In the genomic region with DNA sequence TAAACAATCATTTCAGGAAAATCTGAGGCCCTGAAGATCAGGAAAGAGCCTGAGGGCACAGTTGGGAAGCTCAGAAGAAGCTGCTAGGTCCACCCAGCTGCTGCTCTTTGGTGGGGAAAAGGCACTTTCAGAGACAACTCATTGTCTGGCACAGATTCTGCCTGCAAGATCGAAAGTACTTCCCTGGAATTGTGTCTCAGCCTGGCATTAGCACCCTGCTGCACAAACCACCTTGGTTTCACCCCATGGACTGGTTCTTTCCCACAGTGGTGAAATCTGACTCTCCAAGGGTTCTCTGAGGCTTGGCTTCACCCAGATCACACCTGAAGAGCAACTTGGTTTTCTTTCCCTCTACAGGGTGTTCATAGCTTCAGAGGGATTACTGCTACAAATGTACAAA, we compare ENCODE assay signal across 22 cellular contexts. TPM values are rescaled to one million over a fixed set of nuclear protein-coding genes. Genes with fewer than 3 reads are reported as not detected.
DNase-seq lines count a peak whose midpoint lies in the region; ATAC-seq and TF ChIP-seq lines count a peak whose summit lies in the region.
"Had no signal": no experiment of that assay in that cellular context is flagged by ENCODE, and none has a peak within 500 bp of the region (broad histone marks: within the 10 kb centered on the region; RNA-seq: fewer than 3 reads in every experiment).

No MANE protein-coding gene starts in this region.

- H2BK12ac ChIP-seq in mesenchymal stem cell (ENCODE audit: low read length in 2 of 2), result peak overlapping the region in 1 of 2 experiments; percentile 18

- no peak overlapping the region for H2BK5ac ChIP-seq in mesenchymal stem cell (ENCODE audit: low read depth, low read length, poor library complexity, severe bottlenecking)

- H3K36me3 ChIP-seq in endodermal cell (ENCODE audit: control insufficient read depth, insufficient read depth, low read length) (no peaks in the 10 kb centered on the region), mesenchymal stem cell (ENCODE audit: control insufficient read depth in 1 of 2, insufficient read depth in 2 of 2, low read depth in 1 of 2, low read length in 2 of 2) (no peaks in the 10 kb centered on the region)
- H3K36me3 ChIP-seq: cardiac muscle cell, transverse colon had no signal

- H3K4me1 ChIP-seq in endodermal cell (ENCODE audit: control insufficient read depth, insufficient read depth, low read length) (peaks cover 3% of the 10 kb centered on the region), mesenchymal stem cell (ENCODE audit: control insufficient read depth, insufficient read depth, low read depth, low read length) (peaks cover 2% of the 10 kb centered on the region)

- peaks cover 9% of the 10 kb centered on the region for H3K4me1 Mint-ChIP-seq in endodermal cell
- H3K4me1 Mint-ChIP-seq in activated T-helper 1 cell treated with anti-CD3 and anti-CD28 coated beads, Interleukin-12 subunit alpha, Interleukin-12 subunit beta, Interleukin-2, Interleukin-4 antibody, amounts not matched to agents 30 ng/mL and 10 ng/mL and 1 ng/mL, durations not matched to agents 14 hours and 24 hours and 36 hours (ENCODE audit: low read depth), result no peaks in the 10 kb centered on the region
- H3K4me1 Mint-ChIP-seq: activated CD4-positive, alpha-beta T cell treated with anti-CD3 and anti-CD28 coated beads, Interleukin-2, amount 10 ng/mL, durations not matched to agents 7 days and 5 days; T-cell had no signal

- no peak overlapping the region for H3K4me3 Mint-ChIP-seq in endodermal cell
- no peak overlapping the region for H3K4me3 Mint-ChIP-seq in activated T-helper 1 cell treated with anti-CD3 and anti-CD28 coated beads, Interleukin-12 subunit alpha, Interleukin-12 subunit beta, Interleukin-2, Interleukin-4 antibody, amounts not matched to agents 30 ng/mL and 10 ng/mL and 1 ng/mL, durations not matched to agents 14 hours and 24 hours and 36 hours
- H3K4me3 Mint-ChIP-seq: activated CD4-positive, alpha-beta T cell treated with anti-CD3 and anti-CD28 coated beads, Interleukin-2, amount 10 ng/mL, durations not matched to agents 7 days and 5 days; H9; stimulated activated naive CD8-positive, alpha-beta T cell treated with anti-CD3 and anti-CD28 coated beads, Interleukin-15, Interleukin-2, amounts not matched to agents 100 ng/mL and 50 ng/mL, for 24 hours; T-cell had no signal

- no peak overlapping the region for H3K27ac ChIP-seq in endodermal cell (ENCODE audit: low read depth, low read length)
- H3K27ac ChIP-seq in mesenchymal stem cell (ENCODE audit: low read length, poor library complexity, severe bottlenecking), result no peak overlapping the region
- H3K27ac ChIP-seq: cardiac muscle cell, transverse colon had no signal

- H2AK5ac ChIP-seq in mesenchymal stem cell (ENCODE audit: low read length, severe bottlenecking), result peak overlapping the region; percentile 86

- no peak overlapping the region for H2AFZ ChIP-seq in mesenchymal stem cell (ENCODE audit: low read depth, low read length)

- H3K27me3 Mint-ChIP-seq in endodermal cell (ENCODE audit: insufficient read depth), result peaks cover 31% of the 10 kb centered on the region
- H3K27me3 Mint-ChIP-seq in activated T-helper 1 cell treated with anti-CD3 and anti-CD28 coated beads, Interleukin-12 subunit alpha, Interleukin-12 subunit beta, Interleukin-2, Interleukin-4 antibody, amounts not matched to agents 30 ng/mL and 10 ng/mL and 1 ng/mL, durations not matched to agents 14 hours and 24 hours and 36 hours (ENCODE audit: insufficient read depth), result no peaks in the 10 kb centered on the region
- H3K27me3 Mint-ChIP-seq: activated CD4-positive, alpha-beta T cell treated with anti-CD3 and anti-CD28 coated beads, Interleukin-2, amount 10 ng/mL, durations not matched to agents 7 days and 5 days; stimulated activated naive CD8-positive, alpha-beta T cell treated with anti-CD3 and anti-CD28 coated beads, Interleukin-15, Interleukin-2, amounts not matched to agents 100 ng/mL and 50 ng/mL, for 24 hours; T-cell had no signal

- ATAC-seq in GM19455 (IDR thresholded peaks at IDR 0.05; ENCODE audit: unreplicated experiment), result no peak
- ATAC-seq in HG03095 (IDR thresholded peaks at IDR 0.05; ENCODE audit: unreplicated experiment), result no peak
- ATAC-seq: T-cell had no signal

- no peak overlapping the region for H2BK15ac ChIP-seq in mesenchymal stem cell (ENCODE audit: low read depth, poor library complexity, severe bottlenecking)

- H3K27ac Mint-ChIP-seq in endodermal cell, result no peak overlapping the region
- no peak overlapping the region for H3K27ac Mint-ChIP-seq in activated T-helper 1 cell treated with anti-CD3 and anti-CD28 coated beads, Interleukin-12 subunit alpha, Interleukin-12 subunit beta, Interleukin-2, Interleukin-4 antibody, amounts not matched to agents 30 ng/mL and 10 ng/mL and 1 ng/mL, durations not matched to agents 14 hours and 24 hours and 36 hours
- H3K27ac Mint-ChIP-seq: activated CD4-positive, alpha-beta T cell treated with anti-CD3 and anti-CD28 coated beads, Interleukin-2, amount 10 ng/mL, durations not matched to agents 7 days and 5 days; H9; stimulated activated naive CD8-positive, alpha-beta T cell treated with anti-CD3 and anti-CD28 coated beads, Interleukin-15, Interleukin-2, amounts not matched to agents 100 ng/mL and 50 ng/mL, for 24 hours; T-cell had no signal

- TF ChIP-seq CTCF in endodermal cell (conservative IDR thresholded peaks at IDR 0.05), result no peak

- H3K4ac ChIP-seq in mesenchymal stem cell (ENCODE audit: low read depth in 1 of 2, low read length in 2 of 2), result no peak overlapping the region

- no peak overlapping the region for H3K23ac ChIP-seq in mesenchymal stem cell (ENCODE audit: low read length in 2 of 2)

- no peak overlapping the region for H3K4me2 ChIP-seq in mesenchymal stem cell (ENCODE audit: low read length, poor library complexity, severe bottlenecking)

- H4K8ac ChIP-seq in mesenchymal stem cell (ENCODE audit: low read length), result no peak overlapping the region

- H3K79me1 ChIP-seq in mesenchymal stem cell (replicated peaks; ENCODE audit: low read length, poor library complexity, severe bottlenecking), result peaks cover 5% of the 10 kb centered on the region

- peak overlapping the region in 1 of 2 experiments; percentile 65 for H3K18ac ChIP-seq in mesenchymal stem cell (ENCODE audit: low read depth in 1 of 2, low read length in 2 of 2)

- no peaks in the 10 kb centered on the region for H3K36me3 Mint-ChIP-seq in endodermal cell (ENCODE audit: low read depth)
- H3K36me3 Mint-ChIP-seq in activated T-helper 1 cell treated with anti-CD3 and anti-CD28 coated beads, Interleukin-12 subunit alpha, Interleukin-12 subunit beta, Interleukin-2, Interleukin-4 antibody, amounts not matched to agents 30 ng/mL and 10 ng/mL and 1 ng/mL, durations not matched to agents 14 hours and 24 hours and 36 hours (ENCODE audit: low read depth), result no peaks in the 10 kb centered on the region
- H3K36me3 Mint-ChIP-seq: T-cell had no signal

- no peak overlapping the region for H4K91ac ChIP-seq in mesenchymal stem cell (ENCODE audit: low read length)

- DNase-seq in EL, result peak; percentile 26
- DNase-seq in M059J (ENCODE audit: low read depth), result peak; percentile 71
- DNase-seq in endodermal cell, result peak; percentile 47
- peak; percentile 19 for DNase-seq in mesenchymal stem cell
- no peak for DNase-seq in activated T-helper 1 cell treated with anti-CD3 and anti-CD28 coated beads, Interleukin-12 subunit alpha, Interleukin-12 subunit beta, Interleukin-2, Interleukin-4 antibody, amounts not matched to agents 30 ng/mL and 10 ng/mL and 1 ng/mL, durations not matched to agents 14 hours and 24 hours and 36 hours (ENCODE audit: low spot score)
- no peak for DNase-seq in NCI-H128 (lab: John Stamatoyannopoulos, UW; ENCODE audit: unreplicated experiment)
- DNase-seq: activated CD4-positive, alpha-beta T cell treated with anti-CD3 and anti-CD28 coated beads, Interleukin-2, amount 10 ng/mL, durations not matched to agents 7 days and 5 days; activated CD8-positive, alpha-beta memory T cell treated with anti-CD3 and anti-CD28 coated beads, Interleukin-2, amount 50 U/mL, for 48 hours; activated effector memory CD4-positive, alpha-beta T cell treated with anti-CD3 and anti-CD28 coated beads, Interleukin-2, amount 50 U/mL, for 16 hours; Caco-2; glutamatergic neuron; H9; NCI-H187; SHP77; stimulated activated CD4-positive, alpha-beta T cell treated with anti-CD3 and anti-CD28 coated beads, Interleukin-1b, Interleukin-23, amount 100 ng/mL, for 48 hours; T-cell; transverse colon had no signal

- no peak overlapping the region for H3K4me3 ChIP-seq in endodermal cell (ENCODE audit: low read length)
- H3K4me3 ChIP-seq in mesenchymal stem cell (ENCODE audit: insufficient read depth in 1 of 2, low read depth in 1 of 2, low read length in 2 of 2), result no peak overlapping the region
- H3K4me3 ChIP-seq: cardiac muscle cell, lung, transverse colon had no signal

- whole genome bisulfite sequencing in endodermal cell (ENCODE audit: insufficient coverage in 1 of 2, insufficient read length in 1 of 2), 2 experiments, result 68% methylated on average over 1 of the region's 1 CpG; no CpG with 5 or more reads in 1 of the 2 experiments
- WGBS in mesenchymal stem cell, result 81% methylated on average over 1 of the region's 1 CpG

- intact Hi-C loops in activated T-helper 1 cell treated with anti-CD3 and anti-CD28 coated beads, Interleukin-12 subunit alpha, Interleukin-12 subunit beta, Interleukin-2, Interleukin-4 antibody, amounts not matched to agents 30 ng/mL and 10 ng/mL and 1 ng/mL, durations not matched to agents 14 hours and 24 hours and 36 hours (cut with micrococcal nuclease), result no loop called here

- peak overlapping the region in 1 of 2 experiments; percentile 71 for H3K14ac ChIP-seq in mesenchymal stem cell (ENCODE audit: low read length in 2 of 2)

- H3K27me3 ChIP-seq in endodermal cell (ENCODE audit: control insufficient read depth, insufficient read depth, low read length, poor library complexity, severe bottlenecking) (no peaks in the 10 kb centered on the region), mesenchymal stem cell (ENCODE audit: control insufficient read depth in 1 of 2, insufficient read depth in 1 of 2, low read length in 2 of 2) (no peaks in the 10 kb centered on the region)
- H3K27me3 ChIP-seq: cardiac muscle cell, transverse colon had no signal

- no peak overlapping the region for H2BK120ac ChIP-seq in mesenchymal stem cell (ENCODE audit: low read depth, low read length)

- H3K9me3 ChIP-seq in endodermal cell (ENCODE audit: control insufficient read depth, low read length), result no peaks in the 10 kb centered on the region
- H3K9me3 ChIP-seq in mesenchymal stem cell (ENCODE audit: control insufficient read depth, low read length), result no peaks in the 10 kb centered on the region
- H3K9me3 ChIP-seq: Caco-2, transverse colon had no signal

- no peak overlapping the region for H3K9ac ChIP-seq in endodermal cell (ENCODE audit: extremely low read depth, low read length, poor library complexity, severe bottlenecking)
- peak overlapping the region; percentile 48 for H3K9ac ChIP-seq in mesenchymal stem cell (ENCODE audit: low read length)

- no peaks in the 10 kb centered on the region for H3K9me3 Mint-ChIP-seq in endodermal cell
- no peaks in the 10 kb centered on the region for H3K9me3 Mint-ChIP-seq in activated T-helper 1 cell treated with anti-CD3 and anti-CD28 coated beads, Interleukin-12 subunit alpha, Interleukin-12 subunit beta, Interleukin-2, Interleukin-4 antibody, amounts not matched to agents 30 ng/mL and 10 ng/mL and 1 ng/mL, durations not matched to agents 14 hours and 24 hours and 36 hours
- H3K9me3 Mint-ChIP-seq: activated CD4-positive, alpha-beta T cell treated with anti-CD3 and anti-CD28 coated beads, Interleukin-2, amount 10 ng/mL, durations not matched to agents 7 days and 5 days had no signal

RNA-seq across cellular contexts. Expression of gene THRB, which starts 18.7 kb away (rescaled TPM):
- 1.3 and 2.0 TPM in 2 replicates for total RNA-seq in M059J (2014; rRNA removed; shearing (Covaris generic))
- under 1 TPM; 0.24 to 0.26 TPM for total RNA-seq in endodermal cell
- 0.43 TPM for polyA plus RNA-seq in endodermal cell (2013, experiment 1 of 2)
- 0.29 TPM for polyA plus RNA-seq in endodermal cell (2013, experiment 2 of 2)
- 5.1 TPM for polyA plus RNA-seq in mesenchymal stem cell (2013, experiment 1 of 2)
- polyA plus RNA-seq in mesenchymal stem cell (2013, experiment 2 of 2), result 4.9 TPM
- total RNA-seq in activated T-helper 1 cell treated with anti-CD3 and anti-CD28 coated beads, Interleukin-12 subunit alpha, Interleukin-12 subunit beta, Interleukin-2, Interleukin-4 antibody, amounts not matched to agents 30 ng/mL and 10 ng/mL and 1 ng/mL, durations not matched to agents 14 hours and 24 hours and 36 hours, result not detected in 2 replicates
- total RNA-seq: activated CD4-positive, alpha-beta T cell treated with anti-CD3 and anti-CD28 coated beads, Interleukin-2, amount 10 ng/mL, durations not matched to agents 7 days and 5 days had no signal

Comparison
In these comparisons a context has a peak if more than half of its experiments do, and no peak if none do; other contexts are left out.
1. DNase-seq: peak in EL (single experiment), M059J (single experiment), endodermal cell (single experiment) and mesenchymal stem cell (single experiment); none in activated T-helper 1 cell treated with anti-CD3 and anti-CD28 coated beads, Interleukin-12 subunit alpha, Interleukin-12 subunit beta, Interleukin-2, Interleukin-4 antibody, amounts not matched to agents 30 ng/mL and 10 ng/mL and 1 ng/mL, durations not matched to agents 14 hours and 24 hours and 36 hours (single experiment) and NCI-H128 (single experiment).